ENCODE assay signal across 8 cellular contexts in genomic region chr11:10413268-10413667, GRCh38. TPM values are rescaled to one million over a fixed set of nuclear protein-coding genes. Genes with fewer than 3 reads are reported as not detected.
DNase-seq lines count a peak whose midpoint lies in the region; ATAC-seq and TF ChIP-seq lines count a peak whose summit lies in the region.

No MANE protein-coding gene starts in this region.

- CTCF ChIA-PET in T-cell (lab: Charles Lee) = interaction anchor here (0.6 to 3.3 kb wide), 21 partner anchors 9 to 324 kb away, joined by 3 to 32 read pairs (median 5); partner anchors contain the start of genes AMPD3 (in 1 of the 2) and RNF141 (in 1 of the 2)

- TF ChIP-seq POLR2A in gastroesophageal sphincter (IDR thresholded peaks at IDR 0.05) = no peak

- peaks cover 36 to 48% (median 47%) of the 10 kb centered on the region in 3 donors for H3K4me1 Mint-ChIP-seq in T-cell

- POLR2A ChIA-PET in T-cell (lab: Charles Lee) = interaction anchor here (0.7 to 1.2 kb wide), 3 partner anchors 11 to 482 kb away, joined by 3 to 7 read pairs (median 4); no protein-coding TSS in a partner anchor

- no peak for TF ChIP-seq EP300 in gastroesophageal sphincter (IDR thresholded peaks at IDR 0.05)

- H3K27me3 ChIP-seq in gastroesophageal sphincter = no peaks in the 10 kb centered on the region

- WGBS in gastroesophageal sphincter (ENCODE audit: low coverage in 1 of 2), 2 donors = 55 to 86% methylated on average over 4 to 5 of the region's 6 CpGs

- H3K36me3 Mint-ChIP-seq in T-cell = no peaks in the 10 kb centered on the region

- H3K27ac ChIP-seq in gastroesophageal sphincter = no peak overlapping the region

- H3K4me3 ChIP-seq in gastroesophageal sphincter = no peak overlapping the region

- ATAC-seq in HG03460 (IDR thresholded peaks at IDR 0.05; ENCODE audit: unreplicated experiment) (peak; percentile 64), T-cell (replicated peaks in 1 of 4) (peak; percentile 78 to 86 (median 80)), GM19463 (IDR thresholded peaks at IDR 0.05; ENCODE audit: unreplicated experiment) (no peak), gastroesophageal sphincter (no peak)

- no peak overlapping the region for H3K4me3 Mint-ChIP-seq in T-cell

- no peaks in the 10 kb centered on the region for H3K4me1 ChIP-seq in gastroesophageal sphincter

- H3K36me3 ChIP-seq in gastroesophageal sphincter = no peaks in the 10 kb centered on the region

- DNase-seq in DMS 273 (lab: John Stamatoyannopoulos, UW; ENCODE audit: unreplicated experiment) (peak; percentile 37), DMS 273 treated with DMSO at 0.1 percent for 48 hours (lab: John Stamatoyannopoulos, UW) (no peak), T-cell (peak in 32 of 34 experiments; percentile 14 to 61 (median 36)), dermis blood vessel endothelial cell (peak; percentile 70), posterior cingulate gyrus (peak in 6 of 10 donors; percentile 40 to 90 (median 57))

- no peaks in the 10 kb centered on the region for H3K9me3 Mint-ChIP-seq in T-cell

- no peaks in the 10 kb centered on the region for H3K27me3 Mint-ChIP-seq in T-cell

- intact Hi-C loops in posterior cingulate gyrus (cut with DNase I) = loop anchor here (5.0 to 10.0 kb wide), 2 partner anchors 102 to 239 kb away; no protein-coding TSS in a partner anchor

- peak in 1 of 4 experiments; percentile 11 for TF ChIP-seq CTCF in gastroesophageal sphincter (IDR thresholded peaks at IDR 0.05)

- no peaks in the 10 kb centered on the region for H3K9me3 ChIP-seq in gastroesophageal sphincter

- no peak overlapping the region for H3K27ac Mint-ChIP-seq in T-cell

RNA-seq across cellular contexts. Expression of gene AMPD3, which starts 41.8 kb away (rescaled TPM):
- total RNA-seq in T-cell (10 to 100 TPM; 21.1 to 40.0 (median 26.0) TPM), dermis blood vessel endothelial cell (1.0 and 2.3 TPM in 2 replicates), gastroesophageal sphincter (1 to 10 TPM; 4.3 to 7.3 (median 5.4) TPM)

Comparison
In these comparisons a context has a peak if more than half of its experiments do, and no peak if none do; other contexts are left out.
1. ATAC-seq: peak in HG03460 (single experiment) and T-cell (4 of 4); none in GM19463 (single experiment) and gastroesophageal sphincter (single experiment).